ENCODE assay signal across 14 cellular contexts in genomic region chr15:77464129-77464865, GRCh38.
"Had no signal": no experiment of that assay in that cellular context is flagged by ENCODE, and none has a peak within 500 bp of the region (broad histone marks: within the 10 kb centered on the region; RNA-seq: fewer than 3 reads in every experiment).

No MANE protein-coding gene starts in this region.

- H3K4me3 Mint-ChIP-seq: activated naive CD8-positive, alpha-beta T cell; activated T-helper 1 cell treated with anti-CD3 and anti-CD28 coated beads, Interleukin-12 subunit alpha, Interleukin-12 subunit beta, Interleukin-2, Interleukin-4 antibody, amounts not matched to agents 30 ng/mL and 10 ng/mL and 1 ng/mL, durations not matched to agents 14 hours and 24 hours and 36 hours; dendritic cell treated with granulocyte-macrophage colony-stimulating factor and Interleukin-4, amounts not matched to agents 40 ng/mL and 50 ng/mL, for 4 days; stimulated activated naive B cell treated with anti-CD40 and anti-IgM and Interleukin-4, amounts not matched to agents 10 μg/mL and 1 μg/mL and 100 μg/mL, for 72 hours; T-helper 17 cell had no signal

- H3K27me3 Mint-ChIP-seq: activated naive CD8-positive, alpha-beta T cell; dendritic cell treated with granulocyte-macrophage colony-stimulating factor and Interleukin-4, amounts not matched to agents 40 ng/mL and 50 ng/mL, for 4 days; stimulated activated naive B cell treated with anti-CD40 and anti-IgM and Interleukin-4, amounts not matched to agents 10 μg/mL and 1 μg/mL and 100 μg/mL, for 72 hours; T-helper 17 cell had no signal

- H3K27me3 ChIP-seq: cardiac muscle cell, upper lobe of left lung had no signal

- H3K9me3 ChIP-seq: thoracic aorta, upper lobe of left lung had no signal

- H3K27ac ChIP-seq: cardiac muscle cell, thoracic aorta, upper lobe of left lung, WERI-Rb-1 had no signal

- H3K9me3 Mint-ChIP-seq: activated T-helper 1 cell treated with anti-CD3 and anti-CD28 coated beads, Interleukin-12 subunit alpha, Interleukin-12 subunit beta, Interleukin-2, Interleukin-4 antibody, amounts not matched to agents 30 ng/mL and 10 ng/mL and 1 ng/mL, durations not matched to agents 14 hours and 24 hours and 36 hours; dendritic cell treated with granulocyte-macrophage colony-stimulating factor and Interleukin-4, amounts not matched to agents 40 ng/mL and 50 ng/mL, for 4 days; stimulated activated naive B cell treated with anti-CD40 and anti-IgM and Interleukin-4, amounts not matched to agents 10 μg/mL and 1 μg/mL and 100 μg/mL, for 72 hours had no signal

- DNase-seq: activated CD4-positive, alpha-beta T cell treated with anti-CD3 and anti-CD28 coated beads for 1 hour; activated gamma-delta T cell treated with Interleukin-2 at 50 U/mL for 16 hours; amniotic stem cell; effector CD8-positive, alpha-beta T cell; occipital lobe; stimulated activated naive B cell treated with anti-CD40 and anti-IgM and Interleukin-4, amounts not matched to agents 10 μg/mL and 1 μg/mL and 100 μg/mL, for 72 hours; T-helper 17 cell; upper lobe of left lung; WERI-Rb-1 had no signal

- ATAC-seq: stimulated activated naive B cell treated with anti-CD40 and anti-IgM and Interleukin-4, amounts not matched to agents 10 μg/mL and 1 μg/mL and 100 μg/mL, for 72 hours; T-helper 17 cell had no signal

- H3K27ac Mint-ChIP-seq: activated naive CD8-positive, alpha-beta T cell; activated T-helper 1 cell treated with anti-CD3 and anti-CD28 coated beads, Interleukin-12 subunit alpha, Interleukin-12 subunit beta, Interleukin-2, Interleukin-4 antibody, amounts not matched to agents 30 ng/mL and 10 ng/mL and 1 ng/mL, durations not matched to agents 14 hours and 24 hours and 36 hours; dendritic cell treated with granulocyte-macrophage colony-stimulating factor and Interleukin-4, amounts not matched to agents 40 ng/mL and 50 ng/mL, for 4 days; stimulated activated naive B cell treated with anti-CD40 and anti-IgM and Interleukin-4, amounts not matched to agents 10 μg/mL and 1 μg/mL and 100 μg/mL, for 72 hours; T-helper 17 cell had no signal

- H3K4me3 ChIP-seq: cardiac muscle cell, thoracic aorta, upper lobe of left lung had no signal
